In the genomic region with DNA sequence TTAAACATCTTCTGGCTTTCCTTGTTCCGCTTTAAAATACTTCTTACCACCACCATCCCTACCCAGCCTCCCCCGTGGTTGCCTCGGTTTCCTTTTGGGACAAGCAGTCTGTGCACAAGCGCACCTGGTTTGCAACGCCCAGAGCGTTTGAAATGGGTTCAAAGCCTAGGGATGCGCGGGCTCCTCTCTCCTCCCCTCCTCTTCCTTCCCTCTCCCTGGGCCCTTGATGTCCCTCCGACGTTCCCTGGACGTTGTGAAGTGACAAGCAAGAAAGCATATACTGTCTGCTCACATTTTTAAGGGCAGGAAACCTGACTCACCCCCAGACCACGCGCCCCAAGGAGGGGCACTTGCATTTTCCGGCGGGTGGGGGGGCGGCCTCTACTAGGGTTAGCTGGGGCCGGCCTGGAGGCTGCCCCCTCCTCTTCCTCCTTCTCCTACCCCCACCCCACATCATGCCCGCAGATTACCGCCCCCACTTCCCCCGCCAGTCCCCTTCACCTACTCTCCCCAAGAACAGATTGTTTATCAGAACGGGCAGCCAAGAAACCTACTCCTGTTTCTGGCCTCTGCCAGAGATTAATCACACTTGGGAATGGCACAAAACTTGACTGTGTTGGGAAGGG, we compare ENCODE assay signal across 8 cellular contexts. TPM values are rescaled to one million over a fixed set of nuclear protein-coding genes. Genes with fewer than 3 reads are reported as not detected.
DNase-seq lines count a peak whose midpoint lies in the region; ATAC-seq lines count a peak whose summit lies in the region.

No MANE protein-coding gene starts in this region.

- no peak overlapping the region for H3K27ac ChIP-seq in iPS-20b (ENCODE audit: low read length)

- peak; percentile 53 for DNase-seq in stimulated activated CD4-positive, alpha-beta T cell treated with anti-CD3 and anti-CD28 coated beads, Interleukin-12 subunit alpha, Interleukin-12 subunit beta, amount 100 ng/mL, for 4 hours
- DNase-seq in stimulated activated CD4-positive, alpha-beta T cell treated with anti-CD3 and anti-CD28 coated beads, Interleukin-2, amount 100 ng/mL, for 48 hours = no peak
- peak; percentile 48 to 51 for DNase-seq in stimulated activated CD8-positive, alpha-beta memory T cell treated with anti-CD3 and anti-CD28 coated beads, Interleukin-15, amount 100 ng/mL, for 4 hours (ENCODE audit: low read depth in 2 of 2)
- DNase-seq in HPDE6-E6E7 (ENCODE audit: extremely low spot score) (no peak), D341Med (ENCODE audit: low spot score) (no peak), NCI-H774 (lab: John Stamatoyannopoulos, UW) (no peak)

- H3K27me3 Mint-ChIP-seq in activated T-helper 17 cell treated with anti-CD3 and anti-CD28 coated beads, Interleukin-2, amount 50 U/mL, for 72 hours = no peaks in the 10 kb centered on the region

- peaks cover 51% of the 10 kb centered on the region for H3K4me1 Mint-ChIP-seq in activated T-helper 17 cell treated with anti-CD3 and anti-CD28 coated beads, Interleukin-2, amount 50 U/mL, for 72 hours

- H3K4me3 ChIP-seq in iPS-20b (ENCODE audit: low read length) = peak overlapping the region; percentile 35; the same call in 1 of the 2 replicates

- H3K27me3 ChIP-seq in iPS-20b (ENCODE audit: insufficient read depth, low read length) = peaks cover 33% of the 10 kb centered on the region

- H3K27ac Mint-ChIP-seq in activated T-helper 17 cell treated with anti-CD3 and anti-CD28 coated beads, Interleukin-2, amount 50 U/mL, for 72 hours = peak overlapping the region; percentile 80

- H3K9me3 Mint-ChIP-seq in activated T-helper 17 cell treated with anti-CD3 and anti-CD28 coated beads, Interleukin-2, amount 50 U/mL, for 72 hours = no peaks in the 10 kb centered on the region

- H3K9me3 ChIP-seq in iPS-20b (ENCODE audit: insufficient read depth, low read depth, low read length) = no peaks in the 10 kb centered on the region

- no peaks in the 10 kb centered on the region for H3K36me3 ChIP-seq in iPS-20b (ENCODE audit: insufficient read depth, low read depth, low read length)

- H3K4me3 Mint-ChIP-seq in activated T-helper 17 cell treated with anti-CD3 and anti-CD28 coated beads, Interleukin-2, amount 50 U/mL, for 72 hours = peak overlapping the region; percentile 81

- H3K4me1 ChIP-seq in iPS-20b (ENCODE audit: insufficient read depth, low read length) = peaks cover 65% of the 10 kb centered on the region; the same call in 1 of the 2 replicates

- ATAC-seq in activated T-helper 17 cell treated with anti-CD3 and anti-CD28 coated beads, Interleukin-2, amount 50 U/mL, for 72 hours (replicated peaks) = no peak

- peak overlapping the region; percentile 46; the same call in 1 of the 2 replicates for H3K9ac ChIP-seq in iPS-20b (ENCODE audit: low read depth, low read length)

- no peaks in the 10 kb centered on the region for H3K36me3 Mint-ChIP-seq in activated T-helper 17 cell treated with anti-CD3 and anti-CD28 coated beads, Interleukin-2, amount 50 U/mL, for 72 hours (ENCODE audit: low read depth)

RNA-seq across cellular contexts. Expression of gene IRF2BPL, which starts 9.5 kb away (rescaled TPM):
- total RNA-seq in activated T-helper 17 cell treated with anti-CD3 and anti-CD28 coated beads, Interleukin-2, amount 50 U/mL, for 72 hours = 10 to 100 TPM; 14.2 to 25.5 TPM

Comparison
In these comparisons a context has a peak if more than half of its experiments do, and no peak if none do; other contexts are left out.
1. DNase-seq: peak in stimulated activated CD4-positive, alpha-beta T cell treated with anti-CD3 and anti-CD28 coated beads, Interleukin-12 subunit alpha, Interleukin-12 subunit beta, amount 100 ng/mL, for 4 hours (single experiment) and stimulated activated CD8-positive, alpha-beta memory T cell treated with anti-CD3 and anti-CD28 coated beads, Interleukin-15, amount 100 ng/mL, for 4 hours (2 of 2); none in stimulated activated CD4-positive, alpha-beta T cell treated with anti-CD3 and anti-CD28 coated beads, Interleukin-2, amount 100 ng/mL, for 48 hours (0 of 2), HPDE6-E6E7 (single experiment), D341Med (single experiment) and NCI-H774 (single experiment).